ENCODE assay signal across 35 cellular contexts in genomic region chr19:44897835-44898234, GRCh38. TPM values are rescaled to one million over a fixed set of nuclear protein-coding genes. Genes with fewer than 3 reads are reported as not detected.
"Had no signal": no experiment of that assay in that cellular context is flagged by ENCODE, and none has a peak within 500 bp of the region (broad histone marks: within the 10 kb centered on the region; RNA-seq: fewer than 3 reads in every experiment).

No MANE protein-coding gene starts in this region.

- H3K27ac ChIP-seq: KMS-11, Peyer's patch had no signal

- FAIRE-seq: bronchial epithelial cell, TTC549 had no signal

- H3K4me1 ChIP-seq: Peyer's patch had no signal

- DNase-seq: activated CD4-positive, alpha-beta memory T cell treated with anti-CD3 and anti-CD28 coated beads for 36 hours; activated CD4-positive, alpha-beta T cell treated with anti-CD3 and anti-CD28 coated beads for 36 hours; activated CD4-positive, alpha-beta T cell treated with anti-CD3 and anti-CD28 coated beads, Interleukin-2, amount 10 ng/mL, durations not matched to agents 7 days and 5 days; activated CD8-positive, alpha-beta memory T cell treated with anti-CD3 and anti-CD28 coated beads, Interleukin-2, amount 50 U/mL, for 4 hours; activated naive CD4-positive, alpha-beta T cell treated with anti-CD3 and anti-CD28 coated beads, Interleukin-2, amount 10 ng/mL, durations not matched to agents 7 days and 5 days; activated naive CD8-positive, alpha-beta T cell treated with anti-CD3 and anti-CD28 coated beads, Interleukin-2, amount 50 U/mL, for 24 hours; activated T-cell treated with anti-CD3 and anti-CD28 coated beads for 4 hours; activated T-cell treated with anti-CD3 and anti-CD28 coated beads, Interleukin-2, amount 50 U/mL, for 4 hours; anterior cingulate cortex; caudate nucleus; MM.1S; NCI-H1092; NCI-H1436 treated with DMSO at 0.1 percent for 48 hours; NCI-H1694 treated with DMSO at 0.1 percent for 48 hours; NCI-H2029; NCI-H510A; NCI-H526; NCI-H748 treated with DMSO at 0.1 percent for 48 hours; NK-92 treated with Interleukin-12 subunit alpha and Interleukin-12 subunit beta, amount 100 ng/mL, for 24 hours; PC-3; Peyer's patch; Right ventricle myocardium superior; RPMI8226; SW 1271; T1000 had no signal

- H3K9me3 ChIP-seq: Peyer's patch had no signal

- H3K27me3 ChIP-seq: Peyer's patch had no signal

- H3K4me2 ChIP-seq: KMS-11 had no signal

- ATAC-seq: activated CD4-positive, alpha-beta T cell treated with anti-CD3 and anti-CD28 coated beads for 36 hours; activated CD4-positive, CD25-positive, alpha-beta regulatory T cell treated with anti-CD3 and anti-CD28 coated beads, Interleukin-2, amount 50 U/mL, for 24 hours; activated naive CD8-positive, alpha-beta T cell treated with anti-CD3 and anti-CD28 coated beads, Interleukin-2, amount 50 U/mL, for 24 hours; activated T-cell treated with anti-CD3 and anti-CD28 coated beads, Interleukin-2, amount 50 U/mL, for 4 hours; PC-3; WTC11 had no signal

- H3K9ac ChIP-seq: KMS-11 had no signal

- H3K4me3 ChIP-seq: Peyer's patch had no signal

RNA-seq across cellular contexts. Expression of gene APOC1, which starts 16.6 kb away (rescaled TPM):
- total RNA-seq: activated CD4-positive, alpha-beta T cell treated with anti-CD3 and anti-CD28 coated beads, Interleukin-2, amount 10 ng/mL, durations not matched to agents 7 days and 5 days; T-helper 2 cell treated with Interferon-gamma antibody and Interleukin-4, amounts not matched to agents 100 ng/mL and 5 ng/mL, for 36 hours had no signal

RNA-seq across cellular contexts. Expression of gene APOC4, which starts 44.2 kb away (rescaled TPM):
- total RNA-seq: activated CD4-positive, alpha-beta memory T cell treated with anti-CD3 and anti-CD28 coated beads for 36 hours; activated CD4-positive, alpha-beta T cell treated with anti-CD3 and anti-CD28 coated beads for 36 hours; activated CD4-positive, alpha-beta T cell treated with anti-CD3 and anti-CD28 coated beads, Interleukin-2, amount 10 ng/mL, durations not matched to agents 7 days and 5 days; activated T-cell treated with anti-CD3 and anti-CD28 coated beads, Interleukin-2, amount 50 U/mL, for 4 hours; activated T-helper 1 cell treated with anti-CD3 and anti-CD28 coated beads, Interleukin-12 subunit alpha, Interleukin-12 subunit beta, Interleukin-2, Interleukin-4 antibody, amounts not matched to agents 30 ng/mL and 10 ng/mL and 1 ng/mL, durations not matched to agents 14 hours and 24 hours and 36 hours; bronchial epithelial cell; cerebellum; LHCN-M2; PC-3; Peyer's patch; Right ventricle myocardium superior; T-helper 1 cell treated with Interleukin-12 subunit alpha and Interleukin-12 subunit beta and Interleukin-4 antibody, amounts not matched to agents 30 ng/mL and 1 ng/mL, for 36 hours; T-helper 2 cell treated with Interferon-gamma antibody and Interleukin-4, amounts not matched to agents 100 ng/mL and 5 ng/mL, for 36 hours; WTC11 had no signal

RNA-seq across cellular contexts. Expression of gene APOC2, which starts 48.0 kb away (rescaled TPM):
- total RNA-seq: activated CD4-positive, alpha-beta memory T cell treated with anti-CD3 and anti-CD28 coated beads for 36 hours; activated CD4-positive, alpha-beta T cell treated with anti-CD3 and anti-CD28 coated beads for 36 hours; activated CD4-positive, alpha-beta T cell treated with anti-CD3 and anti-CD28 coated beads, Interleukin-2, amount 10 ng/mL, durations not matched to agents 7 days and 5 days; activated T-cell treated with anti-CD3 and anti-CD28 coated beads, Interleukin-2, amount 50 U/mL, for 4 hours; activated T-helper 1 cell treated with anti-CD3 and anti-CD28 coated beads, Interleukin-12 subunit alpha, Interleukin-12 subunit beta, Interleukin-2, Interleukin-4 antibody, amounts not matched to agents 30 ng/mL and 10 ng/mL and 1 ng/mL, durations not matched to agents 14 hours and 24 hours and 36 hours; bronchial epithelial cell; LHCN-M2; PC-3; Right ventricle myocardium superior; T-helper 1 cell treated with Interleukin-12 subunit alpha and Interleukin-12 subunit beta and Interleukin-4 antibody, amounts not matched to agents 30 ng/mL and 1 ng/mL, for 36 hours; T-helper 2 cell treated with Interferon-gamma antibody and Interleukin-4, amounts not matched to agents 100 ng/mL and 5 ng/mL, for 36 hours had no signal
